ENCODE assay signal across 15 cellular contexts in genomic region chr11:83047515-83048225, GRCh38. TPM values are rescaled to one million over a fixed set of nuclear protein-coding genes. Genes with fewer than 3 reads are reported as not detected.
DNase-seq lines count a peak whose midpoint lies in the region; ATAC-seq, FAIRE-seq and TF ChIP-seq lines count a peak whose summit lies in the region.
"Had no signal": no experiment of that assay in that cellular context is flagged by ENCODE, and none has a peak within 500 bp of the region (broad histone marks: within the 10 kb centered on the region; RNA-seq: fewer than 3 reads in every experiment).

No MANE protein-coding gene starts in this region.

- H3K9me1 ChIP-seq in endothelial cell of umbilical vein (replicated peaks; ENCODE audit: control insufficient read depth, extremely low read depth, insufficient read depth, low read length), result no peaks in the 10 kb centered on the region

- ATAC-seq in HG03460 (IDR thresholded peaks at IDR 0.05; ENCODE audit: unreplicated experiment), result no peak

- WGBS in stomach, 5 donors, result 63 to 69% (median 63%) methylated on average over 4 of the region's 4 CpGs

- H3K9me3 ChIP-seq in endothelial cell of umbilical vein (replicated peaks; ENCODE audit: control insufficient read depth, insufficient read depth, low read length), result no peaks in the 10 kb centered on the region
- no peaks in the 10 kb centered on the region for H3K9me3 ChIP-seq in stomach
- no peaks in the 10 kb centered on the region for H3K9me3 ChIP-seq in neural progenitor cell (ENCODE audit: low read depth)

- no peaks in the 10 kb centered on the region for H3K9me3 Mint-ChIP-seq in neural progenitor cell

- H3K27me3 ChIP-seq in endothelial cell of umbilical vein (ENCODE audit: control insufficient read depth in 2 of 2, insufficient read depth in 2 of 2, low read length in 2 of 2), result no peaks in the 10 kb centered on the region
- H3K27me3 ChIP-seq in stomach, result no peaks in the 10 kb centered on the region
- no peaks in the 10 kb centered on the region for H3K27me3 ChIP-seq in neural progenitor cell
- H3K27me3 ChIP-seq: tibial nerve had no signal

- peak overlapping the region; percentile 8 for H3K27ac ChIP-seq in endothelial cell of umbilical vein (ENCODE audit: insufficient read depth, low read depth, low read length)
- peak overlapping the region in 4 of 5 donors; percentile 15 to 58 (median 26) for H3K27ac ChIP-seq in stomach
- H3K27ac ChIP-seq in neural progenitor cell, result no peak overlapping the region

- peaks cover 7% of the 10 kb centered on the region for H3F3A ChIP-seq in neural progenitor cell (ENCODE audit: low read depth)

- intact Hi-C loops in endothelial cell of umbilical vein (cut with micrococcal nuclease), result loop anchor here (1.0 kb wide), 1 partner anchor 24 kb away; the partner anchor contains the start of gene RAB30
- intact Hi-C loops in stomach (cut with DNase I; ENCODE audit: low total_unique reads), result no loop called here

- H3K4me1 Mint-ChIP-seq in neural progenitor cell, result peaks cover 27% of the 10 kb centered on the region

- no peak overlapping the region for H3K4me3 Mint-ChIP-seq in neural progenitor cell

- H4K20me1 ChIP-seq in endothelial cell of umbilical vein (replicated peaks; ENCODE audit: control insufficient read depth, extremely low read depth, insufficient read depth, low read length) (no peaks in the 10 kb centered on the region), neural progenitor cell (ENCODE audit: low read depth) (no peaks in the 10 kb centered on the region)

- no peak overlapping the region for H3K27ac Mint-ChIP-seq in neural progenitor cell

- POLR2A ChIA-PET in endothelial cell of umbilical vein (lab: Charles Lee), result interaction anchor here (1.6 kb wide), 1 partner anchor 109 kb away, joined by 3 read pairs; the partner anchor contains the start of gene PCF11

- peaks cover 15% of the 10 kb centered on the region for H3K79me2 ChIP-seq in endothelial cell of umbilical vein (ENCODE audit: control insufficient read depth, insufficient read depth, low read length)
- no peaks in the 10 kb centered on the region for H3K79me2 ChIP-seq in neural progenitor cell (ENCODE audit: low read depth)

- no peak overlapping the region for H3K4me3 ChIP-seq in endothelial cell of umbilical vein (replicated peaks in 1 of 3; ENCODE audit: insufficient read depth in 1 of 3, low read depth in 1 of 3, low read length in 3 of 3)
- no peak overlapping the region for H3K4me3 ChIP-seq in stomach
- H3K4me3 ChIP-seq in neural progenitor cell, result no peak overlapping the region
- H3K4me3 ChIP-seq: tibial nerve had no signal

- H2AFZ ChIP-seq in endothelial cell of umbilical vein (ENCODE audit: low read depth, low read length), result no peak overlapping the region
- no peak overlapping the region for H2AFZ ChIP-seq in neural progenitor cell (replicated peaks)

- peak overlapping the region; percentile 20 for H3K4me2 ChIP-seq in endothelial cell of umbilical vein (ENCODE audit: insufficient read depth, low read length)
- H3K4me2 ChIP-seq in neural progenitor cell, result no peak overlapping the region

- TF ChIP-seq CTCF in endothelial cell of umbilical vein (IDR thresholded peaks at IDR 0.05; ENCODE audit: extremely low read depth in 1 of 2, insufficient read depth in 1 of 2, low read depth in 1 of 2, low read length in 2 of 2), result no peak
- TF ChIP-seq CTCF in stomach (IDR thresholded peaks at IDR 0.05), result no peak
- no peak for TF ChIP-seq CTCF in neural progenitor cell (IDR thresholded peaks at IDR 0.05)

- BruUV-seq in endothelial cell of umbilical vein (replicated peaks; lab: Mats Ljungman, UMichigan), result no TSS peak

- no peaks in the 10 kb centered on the region for H3K36me3 Mint-ChIP-seq in neural progenitor cell

- H3K4me1 ChIP-seq in endothelial cell of umbilical vein (ENCODE audit: control insufficient read depth, extremely low read depth, insufficient read depth, low read length) (peaks cover 56% of the 10 kb centered on the region), stomach (peaks cover 19 to 68% (median 46%) of the 10 kb centered on the region in 4 donors), neural progenitor cell (peaks cover 9% of the 10 kb centered on the region)

- dilution Hi-C loops in endothelial cell of umbilical vein (cut with MboI; ENCODE audit: extremely low pct_ligation_motif_present, low sequenced_read_pairs), result no loop called here

- no peaks in the 10 kb centered on the region for H3K27me3 Mint-ChIP-seq in neural progenitor cell (ENCODE audit: insufficient read depth, low read depth)

- no peaks in the 10 kb centered on the region for H3K36me3 ChIP-seq in endothelial cell of umbilical vein (ENCODE audit: control insufficient read depth in 2 of 2, extremely low read depth in 1 of 2, insufficient read depth in 2 of 2, low read length in 2 of 2)
- no peaks in the 10 kb centered on the region for H3K36me3 ChIP-seq in stomach
- H3K36me3 ChIP-seq in neural progenitor cell, result no peaks in the 10 kb centered on the region
- H3K36me3 ChIP-seq: tibial nerve had no signal

- peak; percentile 56 for FAIRE-seq in endothelial cell of umbilical vein (lab: Jason Lieb, UNC)
- FAIRE-seq: RCC 7860, TTC549 had no signal

- TF ChIP-seq POLR2A in endothelial cell of umbilical vein (IDR thresholded peaks at IDR 0.05; ENCODE audit: low read depth, low read length) (no peak), stomach (IDR thresholded peaks at IDR 0.05) (no peak)

- DNase-seq in NCI-H82 (lab: John Stamatoyannopoulos, UW), result peak; percentile 24
- DNase-seq in NCI-H82 treated with DMSO at 0.1 percent for 48 hours (lab: John Stamatoyannopoulos, UW; ENCODE audit: unreplicated experiment), result no peak
- DNase-seq in NCI-H2227 treated with DMSO at 0.1 percent for 48 hours (lab: John Stamatoyannopoulos, UW), result peak; percentile 58
- peak; percentile 79 for DNase-seq in endothelial cell of umbilical vein (ENCODE audit: low read depth, low spot score)
- DNase-seq in stomach, result no peak
- no peak for DNase-seq in SK-N-DZ (ENCODE audit: low spot score)
- DNase-seq in neural progenitor cell (ENCODE audit: low spot score), result no peak
- DNase-seq: activated CD8-positive, alpha-beta memory T cell treated with anti-CD3 and anti-CD28 coated beads, Interleukin-2, amount 50 U/mL, for 4 hours; anterior cingulate cortex; DMS 273 treated with DMSO at 0.1 percent for 48 hours; mesendoderm had no signal

- CTCF ChIA-PET in endothelial cell of umbilical vein (lab: Charles Lee), result interaction anchor here (1.0 to 2.5 kb wide), 8 partner anchors 10 to 272 kb away, joined by 3 to 8 read pairs (median 4); no protein-coding TSS in a partner anchor

- no peak for TF ChIP-seq EP300 in stomach (IDR thresholded peaks at IDR 0.05)

- H3K9ac ChIP-seq in endothelial cell of umbilical vein (replicated peaks; ENCODE audit: extremely low read depth, insufficient read depth, low read length) (no peak overlapping the region), neural progenitor cell (no peak overlapping the region)

TF ChIP-seq in endothelial cell of umbilical vein, 7 proteins besides CTCF, POLR2A, EP300 and RAD21:
- TF ChIP-seq POLR2AphosphoS5 (IDR thresholded peaks at IDR 0.05; ENCODE audit: insufficient read depth, low read depth, low read length), result no peak

RNA-seq across cellular contexts. Expression of gene RAB30, which starts 24.0 kb away (rescaled TPM):
- total RNA-seq in endothelial cell of umbilical vein (14.6 and 18.4 TPM in 2 replicates), stomach (10 to 100 TPM in 1 of 5 donors, 1 to 10 TPM in 3, under 1 TPM in 1; 0.29 to 14.0 (median 3.9) TPM), neural progenitor cell (ENCODE audit: low replicate concordance) (3.6 and 12.3 TPM in 2 replicates)
- polyA plus RNA-seq in endothelial cell of umbilical vein (3.1 and 4.1 TPM in 2 replicates), stomach (1 to 10 TPM; 1.5 to 5.3 (median 2.2) TPM)
- polyA plus RNA-seq in endothelial cell of umbilical vein (2011; cell fraction: cytosol; rRNA removed), result 5.2 and 5.7 TPM in 2 replicates
- polyA plus RNA-seq in endothelial cell of umbilical vein (2011; cell fraction: nucleus; rRNA removed), result 11.7 and 13.3 TPM in 2 replicates
- polyA plus RNA-seq in endothelial cell of umbilical vein (2012), result 16.4 and 21.1 TPM in 2 replicates
- polyA minus RNA-seq in endothelial cell of umbilical vein, result 23.1 and 27.7 TPM in 2 replicates
- polyA minus RNA-seq in endothelial cell of umbilical vein (2011; cell fraction: cytosol; rRNA and poly(A)+ RNA removed), result 12.0 TPM
- 17.1 and 23.0 TPM in 2 replicates for polyA minus RNA-seq in endothelial cell of umbilical vein (2011; cell fraction: nucleus; rRNA and poly(A)+ RNA removed)
- 14.3 and 19.0 TPM in 2 replicates for polyA plus RNA-seq in SK-N-DZ (2014; cell fraction: cytosol; rRNA removed)
- 9.9 and 12.7 TPM in 2 replicates for polyA plus RNA-seq in SK-N-DZ (2014; cell fraction: nucleus; rRNA removed)

Comparison
In these comparisons a context has a peak if more than half of its experiments do, and no peak if none do; other contexts are left out.
1. DNase-seq: peak in NCI-H82 (single experiment), NCI-H2227 treated with DMSO at 0.1 percent for 48 hours (single experiment) and endothelial cell of umbilical vein (single experiment); none in NCI-H82 treated with DMSO at 0.1 percent for 48 hours (single experiment), stomach (single experiment), SK-N-DZ (single experiment) and neural progenitor cell (single experiment).